Comparison of ENCODE assay signal across 19 cellular contexts in genomic region chr2:237198144-237198900, GRCh38.
DNase-seq lines count a peak whose midpoint lies in the region; ATAC-seq and TF ChIP-seq lines count a peak whose summit lies in the region.
"Had no signal": no experiment of that assay in that cellular context is flagged by ENCODE, and none has a peak within 500 bp of the region (broad histone marks: within the 10 kb centered on the region; RNA-seq: fewer than 3 reads in every experiment).

No MANE protein-coding gene starts in this region.

- H3K9me3 ChIP-seq in SJSA1 (replicated peaks) = no peaks in the 10 kb centered on the region
- H3K9me3 ChIP-seq in breast epithelium = no peaks in the 10 kb centered on the region
- H3K9me3 ChIP-seq in tibial nerve = no peaks in the 10 kb centered on the region
- H3K9me3 ChIP-seq: right atrium auricular region had no signal

- ATAC-seq in HG03571 (IDR thresholded peaks at IDR 0.05; ENCODE audit: unreplicated experiment) = no peak

- H3K36me3 ChIP-seq in SJSA1 (no peaks in the 10 kb centered on the region), breast epithelium (no peaks in the 10 kb centered on the region), tibial nerve (no peaks in the 10 kb centered on the region)
- H3K36me3 ChIP-seq: right atrium auricular region had no signal

- TF ChIP-seq CTCF in epithelial cell of esophagus (IDR thresholded peaks at IDR 0.05; ENCODE audit: insufficient read depth, low read depth, low read length, missing control alignments) (no peak), nephron (IDR thresholded peaks at IDR 0.05; ENCODE audit: unreplicated experiment in 3 of 3) (no peak), breast epithelium (IDR thresholded peaks at IDR 0.05) (no peak), tibial nerve (IDR thresholded peaks at IDR 0.05) (no peak)

- peaks cover 80% of the 10 kb centered on the region for H3K4me1 Mint-ChIP-seq in nephron
- H3K4me1 Mint-ChIP-seq: activated naive CD4-positive, alpha-beta T cell treated with anti-CD3 and anti-CD28 coated beads, Interleukin-2, amount 10 ng/mL, durations not matched to agents 7 days and 5 days had no signal

- H3K27ac Mint-ChIP-seq in nephron = peak overlapping the region; percentile 26 to 91 (median 58)
- H3K27ac Mint-ChIP-seq: activated naive CD4-positive, alpha-beta T cell treated with anti-CD3 and anti-CD28 coated beads, Interleukin-2, amount 10 ng/mL, durations not matched to agents 7 days and 5 days had no signal

- no peak for TF ChIP-seq EP300 in tibial nerve (IDR thresholded peaks at IDR 0.05)

- peaks cover 3% of the 10 kb centered on the region for H3K27me3 Mint-ChIP-seq in nephron (ENCODE audit: low read depth)

- WGBS in tibial nerve, 2 donors = 55 to 70% methylated on average over 2 of the region's 2 CpGs

- H3K4me3 ChIP-seq in SJSA1 (no peak overlapping the region), epithelial cell of esophagus (ENCODE audit: low read length) (no peak overlapping the region), breast epithelium (no peak overlapping the region), tibial nerve (no peak overlapping the region)
- H3K4me3 ChIP-seq: right atrium auricular region had no signal

- peak; percentile 83 for DNase-seq in ELR (ENCODE audit: low read depth)
- DNase-seq in SJSA1 (ENCODE audit: low read depth in 1 of 2, low spot score in 2 of 2) = peak; percentile 42 to 91
- DNase-seq in epithelial cell of esophagus (ENCODE audit: low read depth) = peak; percentile 28
- no peak for DNase-seq in breast epithelium (ENCODE audit: low spot score in 2 of 2)
- no peak for DNase-seq in G401 (ENCODE audit: low spot score)
- no peak for DNase-seq in tibial nerve (ENCODE audit: low spot score in 2 of 2)
- DNase-seq: activated CD4-positive, alpha-beta T cell treated with anti-CD3 and anti-CD28 coated beads for 4 hours; activated naive CD4-positive, alpha-beta T cell treated with anti-CD3 and anti-CD28 coated beads, Interleukin-2, amount 10 ng/mL, durations not matched to agents 7 days and 5 days; activated T-cell treated with anti-CD3 and anti-CD28 coated beads for 4 hours; COR-L47; glutamatergic neuron; GOT3; midbrain; NCI-H1436; NCI-H345; SHP77 had no signal

- H3K27ac ChIP-seq in SJSA1 = peak overlapping the region; percentile 85
- peak overlapping the region in 1 of 2 donors; percentile 86 for H3K27ac ChIP-seq in breast epithelium
- H3K27ac ChIP-seq in tibial nerve = no peak overlapping the region

- no peaks in the 10 kb centered on the region for H3K9me3 Mint-ChIP-seq in nephron
- H3K9me3 Mint-ChIP-seq: activated naive CD4-positive, alpha-beta T cell treated with anti-CD3 and anti-CD28 coated beads, Interleukin-2, amount 10 ng/mL, durations not matched to agents 7 days and 5 days had no signal

- H3K36me3 Mint-ChIP-seq in nephron (ENCODE audit: low read depth) = no peaks in the 10 kb centered on the region
- H3K36me3 Mint-ChIP-seq: activated naive CD4-positive, alpha-beta T cell treated with anti-CD3 and anti-CD28 coated beads, Interleukin-2, amount 10 ng/mL, durations not matched to agents 7 days and 5 days had no signal

- H3K4me3 Mint-ChIP-seq in nephron = no peak overlapping the region
- H3K4me3 Mint-ChIP-seq: activated naive CD4-positive, alpha-beta T cell treated with anti-CD3 and anti-CD28 coated beads, Interleukin-2, amount 10 ng/mL, durations not matched to agents 7 days and 5 days had no signal

- in situ Hi-C loops in G401 (cut with HindIII; ENCODE audit: low sequenced_read_pairs) = no loop called here

- intact Hi-C loops in breast epithelium (cut with DNase I; ENCODE audit: low total_unique reads) = no loop called here

- TF ChIP-seq POLR2A in breast epithelium (IDR thresholded peaks at IDR 0.05) (no peak), tibial nerve (IDR thresholded peaks at IDR 0.05) (no peak)

- H3K27me3 ChIP-seq in SJSA1 (replicated peaks) (no peaks in the 10 kb centered on the region), breast epithelium (no peaks in the 10 kb centered on the region), tibial nerve (no peaks in the 10 kb centered on the region)
- H3K27me3 ChIP-seq: right atrium auricular region had no signal

- H3K4me1 ChIP-seq in SJSA1 (replicated peaks) = peaks cover 85% of the 10 kb centered on the region
- peaks cover 6 to 8% of the 10 kb centered on the region in 2 donors for H3K4me1 ChIP-seq in breast epithelium
- H3K4me1 ChIP-seq in tibial nerve = peaks cover 0 to 12% (median 2%) of the 10 kb centered on the region in 4 donors
- H3K4me1 ChIP-seq: right atrium auricular region had no signal

Comparison
In these comparisons a context has a peak if more than half of its experiments do, and no peak if none do; other contexts are left out.
1. DNase-seq: peak in ELR (single experiment), SJSA1 (2 of 2) and epithelial cell of esophagus (single experiment); none in breast epithelium (0 of 2), G401 (single experiment) and tibial nerve (0 of 2).